1 cellular context compared by ENCODE assay signal in the genomic region with DNA sequence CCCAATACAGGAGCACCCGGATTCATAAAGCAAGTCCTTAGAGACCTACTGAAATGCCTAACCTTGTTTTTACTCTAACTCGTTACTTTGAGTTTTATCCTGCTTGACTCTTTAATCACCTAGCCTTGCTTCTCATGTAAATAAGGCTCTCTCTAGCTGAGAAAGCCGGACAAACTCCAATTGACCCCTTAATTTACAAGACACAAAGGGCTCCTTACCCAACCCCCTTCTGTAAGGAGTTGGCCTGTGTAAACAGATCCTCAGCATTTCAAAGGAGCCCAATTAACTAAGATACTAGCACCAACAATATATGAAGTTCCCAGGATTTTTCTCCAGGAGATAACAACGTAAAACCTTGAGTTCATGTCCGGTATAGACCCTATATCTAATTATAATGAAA.
TF ChIP-seq lines count a peak whose summit lies in the region.

No MANE protein-coding gene starts in this region.

TF ChIP-seq in GM23338, 12 proteins besides CTCF, POLR2A, EP300 and RAD21 (continued from another document):
- TF ChIP-seq, protein P1, sequence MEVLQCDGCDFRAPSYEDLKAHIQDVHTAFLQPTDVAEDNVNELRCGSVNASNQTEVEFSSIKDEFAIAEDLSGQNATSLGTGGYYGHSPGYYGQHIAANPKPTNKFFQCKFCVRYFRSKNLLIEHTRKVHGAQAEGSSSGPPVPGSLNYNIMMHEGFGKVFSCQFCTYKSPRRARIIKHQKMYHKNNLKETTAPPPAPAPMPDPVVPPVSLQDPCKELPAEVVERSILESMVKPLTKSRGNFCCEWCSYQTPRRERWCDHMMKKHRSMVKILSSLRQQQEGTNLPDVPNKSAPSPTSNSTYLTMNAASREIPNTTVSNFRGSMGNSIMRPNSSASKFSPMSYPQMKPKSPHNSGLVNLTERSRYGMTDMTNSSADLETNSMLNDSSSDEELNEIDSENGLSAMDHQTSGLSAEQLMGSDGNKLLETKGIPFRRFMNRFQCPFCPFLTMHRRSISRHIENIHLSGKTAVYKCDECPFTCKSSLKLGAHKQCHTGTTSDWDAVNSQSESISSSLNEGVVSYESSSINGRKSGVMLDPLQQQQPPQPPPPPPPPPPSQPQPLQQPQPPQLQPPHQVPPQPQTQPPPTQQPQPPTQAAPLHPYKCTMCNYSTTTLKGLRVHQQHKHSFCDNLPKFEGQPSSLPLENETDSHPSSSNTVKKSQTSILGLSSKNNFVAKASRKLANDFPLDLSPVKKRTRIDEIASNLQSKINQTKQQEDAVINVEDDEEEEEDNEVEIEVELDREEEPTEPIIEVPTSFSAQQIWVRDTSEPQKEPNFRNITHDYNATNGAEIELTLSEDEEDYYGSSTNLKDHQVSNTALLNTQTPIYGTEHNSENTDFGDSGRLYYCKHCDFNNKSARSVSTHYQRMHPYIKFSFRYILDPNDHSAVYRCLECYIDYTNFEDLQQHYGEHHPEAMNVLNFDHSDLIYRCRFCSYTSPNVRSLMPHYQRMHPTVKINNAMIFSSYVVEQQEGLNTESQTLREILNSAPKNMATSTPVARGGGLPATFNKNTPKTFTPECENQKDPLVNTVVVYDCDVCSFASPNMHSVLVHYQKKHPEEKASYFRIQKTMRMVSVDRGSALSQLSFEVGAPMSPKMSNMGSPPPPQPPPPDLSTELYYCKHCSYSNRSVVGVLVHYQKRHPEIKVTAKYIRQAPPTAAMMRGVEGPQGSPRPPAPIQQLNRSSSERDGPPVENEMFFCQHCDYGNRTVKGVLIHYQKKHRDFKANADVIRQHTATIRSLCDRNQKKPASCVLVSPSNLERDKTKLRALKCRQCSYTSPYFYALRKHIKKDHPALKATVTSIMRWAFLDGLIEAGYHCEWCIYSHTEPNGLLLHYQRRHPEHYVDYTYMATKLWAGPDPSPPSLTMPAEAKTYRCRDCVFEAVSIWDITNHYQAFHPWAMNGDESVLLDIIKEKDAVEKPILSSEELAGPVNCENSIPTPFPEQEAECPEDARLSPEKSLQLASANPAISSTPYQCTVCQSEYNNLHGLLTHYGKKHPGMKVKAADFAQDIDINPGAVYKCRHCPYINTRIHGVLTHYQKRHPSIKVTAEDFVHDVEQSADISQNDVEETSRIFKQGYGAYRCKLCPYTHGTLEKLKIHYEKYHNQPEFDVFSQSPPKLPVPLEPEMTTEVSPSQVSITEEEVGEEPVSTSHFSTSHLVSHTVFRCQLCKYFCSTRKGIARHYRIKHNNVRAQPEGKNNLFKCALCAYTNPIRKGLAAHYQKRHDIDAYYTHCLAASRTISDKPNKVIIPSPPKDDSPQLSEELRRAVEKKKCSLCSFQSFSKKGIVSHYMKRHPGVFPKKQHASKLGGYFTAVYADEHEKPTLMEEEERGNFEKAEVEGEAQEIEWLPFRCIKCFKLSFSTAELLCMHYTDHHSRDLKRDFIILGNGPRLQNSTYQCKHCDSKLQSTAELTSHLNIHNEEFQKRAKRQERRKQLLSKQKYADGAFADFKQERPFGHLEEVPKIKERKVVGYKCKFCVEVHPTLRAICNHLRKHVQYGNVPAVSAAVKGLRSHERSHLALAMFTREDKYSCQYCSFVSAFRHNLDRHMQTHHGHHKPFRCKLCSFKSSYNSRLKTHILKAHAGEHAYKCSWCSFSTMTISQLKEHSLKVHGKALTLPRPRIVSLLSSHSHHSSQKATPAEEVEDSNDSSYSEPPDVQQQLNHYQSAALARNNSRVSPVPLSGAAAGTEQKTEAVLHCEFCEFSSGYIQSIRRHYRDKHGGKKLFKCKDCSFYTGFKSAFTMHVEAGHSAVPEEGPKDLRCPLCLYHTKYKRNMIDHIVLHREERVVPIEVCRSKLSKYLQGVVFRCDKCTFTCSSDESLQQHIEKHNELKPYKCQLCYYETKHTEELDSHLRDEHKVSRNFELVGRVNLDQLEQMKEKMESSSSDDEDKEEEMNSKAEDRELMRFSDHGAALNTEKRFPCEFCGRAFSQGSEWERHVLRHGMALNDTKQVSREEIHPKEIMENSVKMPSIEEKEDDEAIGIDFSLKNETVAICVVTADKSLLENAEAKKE (CRISPR knock-in tag; IDR thresholded peaks at IDR 0.05), result no peak
- no peak for TF ChIP-seq EZH2 (IDR thresholded peaks at IDR 0.05; ENCODE audit: low read depth, unreplicated experiment)
- TF ChIP-seq EZH2phosphoT487 (IDR thresholded peaks at IDR 0.05; ENCODE audit: unreplicated experiment), result no peak
